1 cellular context compared by ENCODE assay signal in the genomic region with DNA sequence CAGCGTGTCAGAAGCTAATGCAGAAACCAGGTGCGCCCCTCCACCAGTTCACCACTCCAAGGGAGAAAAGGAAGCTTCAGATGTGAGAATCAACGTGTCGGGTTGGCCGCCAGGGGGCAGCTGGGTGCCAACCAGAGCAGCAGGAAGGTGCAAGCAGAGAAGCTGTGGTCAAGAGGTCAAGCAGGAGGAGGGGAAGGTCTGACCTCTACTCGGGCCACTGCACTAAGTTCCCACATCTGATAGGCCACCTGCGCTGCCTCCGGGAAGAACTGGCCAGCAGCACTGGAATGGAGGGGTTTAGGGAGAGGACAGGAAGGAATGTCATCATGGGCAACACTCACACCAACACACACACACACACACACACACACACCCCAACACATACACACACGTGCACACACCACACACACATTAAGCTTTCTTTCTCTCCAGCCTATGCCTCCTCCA.
TF ChIP-seq lines count a peak whose summit lies in the region.

No MANE protein-coding gene starts in this region.

TF ChIP-seq in K562, 482 proteins besides CTCF, POLR2A, EP300 and RAD21 (continued from another document and continues in another):
- TF ChIP-seq, protein P1, sequence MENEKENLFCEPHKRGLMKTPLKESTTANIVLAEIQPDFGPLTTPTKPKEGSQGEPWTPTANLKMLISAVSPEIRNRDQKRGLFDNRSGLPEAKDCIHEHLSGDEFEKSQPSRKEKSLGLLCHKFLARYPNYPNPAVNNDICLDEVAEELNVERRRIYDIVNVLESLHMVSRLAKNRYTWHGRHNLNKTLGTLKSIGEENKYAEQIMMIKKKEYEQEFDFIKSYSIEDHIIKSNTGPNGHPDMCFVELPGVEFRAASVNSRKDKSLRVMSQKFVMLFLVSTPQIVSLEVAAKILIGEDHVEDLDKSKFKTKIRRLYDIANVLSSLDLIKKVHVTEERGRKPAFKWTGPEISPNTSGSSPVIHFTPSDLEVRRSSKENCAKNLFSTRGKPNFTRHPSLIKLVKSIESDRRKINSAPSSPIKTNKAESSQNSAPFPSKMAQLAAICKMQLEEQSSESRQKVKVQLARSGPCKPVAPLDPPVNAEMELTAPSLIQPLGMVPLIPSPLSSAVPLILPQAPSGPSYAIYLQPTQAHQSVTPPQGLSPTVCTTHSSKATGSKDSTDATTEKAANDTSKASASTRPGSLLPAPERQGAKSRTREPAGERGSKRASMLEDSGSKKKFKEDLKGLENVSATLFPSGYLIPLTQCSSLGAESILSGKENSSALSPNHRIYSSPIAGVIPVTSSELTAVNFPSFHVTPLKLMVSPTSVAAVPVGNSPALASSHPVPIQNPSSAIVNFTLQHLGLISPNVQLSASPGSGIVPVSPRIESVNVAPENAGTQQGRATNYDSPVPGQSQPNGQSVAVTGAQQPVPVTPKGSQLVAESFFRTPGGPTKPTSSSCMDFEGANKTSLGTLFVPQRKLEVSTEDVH (IDR thresholded peaks at IDR 0.05; ENCODE audit: low read depth, partially characterized antibody), result peak; percentile 65
- TF ChIP-seq, protein P2, sequence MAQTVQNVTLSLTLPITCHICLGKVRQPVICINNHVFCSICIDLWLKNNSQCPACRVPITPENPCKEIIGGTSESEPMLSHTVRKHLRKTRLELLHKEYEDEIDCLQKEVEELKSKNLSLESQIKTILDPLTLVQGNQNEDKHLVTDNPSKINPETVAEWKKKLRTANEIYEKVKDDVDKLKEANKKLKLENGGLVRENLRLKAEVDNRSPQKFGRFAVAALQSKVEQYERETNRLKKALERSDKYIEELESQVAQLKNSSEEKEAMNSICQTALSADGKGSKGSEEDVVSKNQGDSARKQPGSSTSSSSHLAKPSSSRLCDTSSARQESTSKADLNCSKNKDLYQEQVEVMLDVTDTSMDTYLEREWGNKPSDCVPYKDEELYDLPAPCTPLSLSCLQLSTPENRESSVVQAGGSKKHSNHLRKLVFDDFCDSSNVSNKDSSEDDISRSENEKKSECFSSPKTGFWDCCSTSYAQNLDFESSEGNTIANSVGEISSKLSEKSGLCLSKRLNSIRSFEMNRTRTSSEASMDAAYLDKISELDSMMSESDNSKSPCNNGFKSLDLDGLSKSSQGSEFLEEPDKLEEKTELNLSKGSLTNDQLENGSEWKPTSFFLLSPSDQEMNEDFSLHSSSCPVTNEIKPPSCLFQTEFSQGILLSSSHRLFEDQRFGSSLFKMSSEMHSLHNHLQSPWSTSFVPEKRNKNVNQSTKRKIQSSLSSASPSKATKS (CRISPR knock-in tag; IDR thresholded peaks at IDR 0.05), result no peak
- TF ChIP-seq SETDB1 (IDR thresholded peaks at IDR 0.05; ENCODE audit: low read length), result peak; percentile 91
- TF ChIP-seq ZNF696 (CRISPR knock-in tag; conservative IDR thresholded peaks at IDR 0.05), result no peak
- no peak for TF ChIP-seq ZNF444 (CRISPR knock-in tag; IDR thresholded peaks at IDR 0.05)
- TF ChIP-seq FOXJ2 (tag; IDR thresholded peaks at IDR 0.05), result no peak
- TF ChIP-seq ZNF586 (CRISPR knock-in tag; conservative IDR thresholded peaks at IDR 0.05), result no peak
- no peak for TF ChIP-seq TAF15 (IDR thresholded peaks at IDR 0.05; ENCODE audit: low read depth, low read length)
- TF ChIP-seq, protein P3, sequence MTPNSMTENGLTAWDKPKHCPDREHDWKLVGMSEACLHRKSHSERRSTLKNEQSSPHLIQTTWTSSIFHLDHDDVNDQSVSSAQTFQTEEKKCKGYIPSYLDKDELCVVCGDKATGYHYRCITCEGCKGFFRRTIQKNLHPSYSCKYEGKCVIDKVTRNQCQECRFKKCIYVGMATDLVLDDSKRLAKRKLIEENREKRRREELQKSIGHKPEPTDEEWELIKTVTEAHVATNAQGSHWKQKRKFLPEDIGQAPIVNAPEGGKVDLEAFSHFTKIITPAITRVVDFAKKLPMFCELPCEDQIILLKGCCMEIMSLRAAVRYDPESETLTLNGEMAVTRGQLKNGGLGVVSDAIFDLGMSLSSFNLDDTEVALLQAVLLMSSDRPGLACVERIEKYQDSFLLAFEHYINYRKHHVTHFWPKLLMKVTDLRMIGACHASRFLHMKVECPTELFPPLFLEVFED (CRISPR knock-in tag; conservative IDR thresholded peaks at IDR 0.05), result 0 out of 2 replicates have a peak, but pooled peaks have one; percentile 76
- peak; percentile 41; the same call in 1 of the 2 replicates for TF ChIP-seq CBFA2T2 (conservative IDR thresholded peaks at IDR 0.05)
- TF ChIP-seq ZNF3 (CRISPR knock-in tag; IDR thresholded peaks at IDR 0.05), result no peak
- TF ChIP-seq ZNF347 (CRISPR knock-in tag; IDR thresholded peaks at IDR 0.05; ENCODE audit: low read depth), result no peak
- TF ChIP-seq TRIM28 (IDR thresholded peaks at IDR 0.05), result no peak; the same call in 1 of the 2 replicates
- TF ChIP-seq PURB (CRISPR knock-in tag; IDR thresholded peaks at IDR 0.05; ENCODE audit: low read depth), result no peak
- peak; percentile 89 for TF ChIP-seq HDGF (IDR thresholded peaks at IDR 0.05)
- no peak for TF ChIP-seq ZC3H11A (IDR thresholded peaks at IDR 0.05; ENCODE audit: low read depth, low read length)
- TF ChIP-seq, protein P4, sequence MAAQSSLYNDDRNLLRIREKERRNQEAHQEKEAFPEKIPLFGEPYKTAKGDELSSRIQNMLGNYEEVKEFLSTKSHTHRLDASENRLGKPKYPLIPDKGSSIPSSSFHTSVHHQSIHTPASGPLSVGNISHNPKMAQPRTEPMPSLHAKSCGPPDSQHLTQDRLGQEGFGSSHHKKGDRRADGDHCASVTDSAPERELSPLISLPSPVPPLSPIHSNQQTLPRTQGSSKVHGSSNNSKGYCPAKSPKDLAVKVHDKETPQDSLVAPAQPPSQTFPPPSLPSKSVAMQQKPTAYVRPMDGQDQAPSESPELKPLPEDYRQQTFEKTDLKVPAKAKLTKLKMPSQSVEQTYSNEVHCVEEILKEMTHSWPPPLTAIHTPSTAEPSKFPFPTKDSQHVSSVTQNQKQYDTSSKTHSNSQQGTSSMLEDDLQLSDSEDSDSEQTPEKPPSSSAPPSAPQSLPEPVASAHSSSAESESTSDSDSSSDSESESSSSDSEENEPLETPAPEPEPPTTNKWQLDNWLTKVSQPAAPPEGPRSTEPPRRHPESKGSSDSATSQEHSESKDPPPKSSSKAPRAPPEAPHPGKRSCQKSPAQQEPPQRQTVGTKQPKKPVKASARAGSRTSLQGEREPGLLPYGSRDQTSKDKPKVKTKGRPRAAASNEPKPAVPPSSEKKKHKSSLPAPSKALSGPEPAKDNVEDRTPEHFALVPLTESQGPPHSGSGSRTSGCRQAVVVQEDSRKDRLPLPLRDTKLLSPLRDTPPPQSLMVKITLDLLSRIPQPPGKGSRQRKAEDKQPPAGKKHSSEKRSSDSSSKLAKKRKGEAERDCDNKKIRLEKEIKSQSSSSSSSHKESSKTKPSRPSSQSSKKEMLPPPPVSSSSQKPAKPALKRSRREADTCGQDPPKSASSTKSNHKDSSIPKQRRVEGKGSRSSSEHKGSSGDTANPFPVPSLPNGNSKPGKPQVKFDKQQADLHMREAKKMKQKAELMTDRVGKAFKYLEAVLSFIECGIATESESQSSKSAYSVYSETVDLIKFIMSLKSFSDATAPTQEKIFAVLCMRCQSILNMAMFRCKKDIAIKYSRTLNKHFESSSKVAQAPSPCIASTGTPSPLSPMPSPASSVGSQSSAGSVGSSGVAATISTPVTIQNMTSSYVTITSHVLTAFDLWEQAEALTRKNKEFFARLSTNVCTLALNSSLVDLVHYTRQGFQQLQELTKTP (IDR thresholded peaks at IDR 0.05; ENCODE audit: low read depth in 1 of 2, partially characterized antibody in 2 of 2), result peak in 1 of 2 experiments; percentile 34
- TF ChIP-seq, protein P5, sequence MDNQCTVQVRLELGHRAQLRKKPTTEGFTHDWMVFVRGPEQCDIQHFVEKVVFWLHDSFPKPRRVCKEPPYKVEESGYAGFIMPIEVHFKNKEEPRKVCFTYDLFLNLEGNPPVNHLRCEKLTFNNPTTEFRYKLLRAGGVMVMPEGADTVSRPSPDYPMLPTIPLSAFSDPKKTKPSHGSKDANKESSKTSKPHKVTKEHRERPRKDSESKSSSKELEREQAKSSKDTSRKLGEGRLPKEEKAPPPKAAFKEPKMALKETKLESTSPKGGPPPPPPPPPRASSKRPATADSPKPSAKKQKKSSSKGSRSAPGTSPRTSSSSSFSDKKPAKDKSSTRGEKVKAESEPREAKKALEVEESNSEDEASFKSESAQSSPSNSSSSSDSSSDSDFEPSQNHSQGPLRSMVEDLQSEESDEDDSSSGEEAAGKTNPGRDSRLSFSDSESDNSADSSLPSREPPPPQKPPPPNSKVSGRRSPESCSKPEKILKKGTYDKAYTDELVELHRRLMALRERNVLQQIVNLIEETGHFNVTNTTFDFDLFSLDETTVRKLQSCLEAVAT (IDR thresholded peaks at IDR 0.05), result peak; percentile 78 to 96
- TF ChIP-seq, protein P6, sequence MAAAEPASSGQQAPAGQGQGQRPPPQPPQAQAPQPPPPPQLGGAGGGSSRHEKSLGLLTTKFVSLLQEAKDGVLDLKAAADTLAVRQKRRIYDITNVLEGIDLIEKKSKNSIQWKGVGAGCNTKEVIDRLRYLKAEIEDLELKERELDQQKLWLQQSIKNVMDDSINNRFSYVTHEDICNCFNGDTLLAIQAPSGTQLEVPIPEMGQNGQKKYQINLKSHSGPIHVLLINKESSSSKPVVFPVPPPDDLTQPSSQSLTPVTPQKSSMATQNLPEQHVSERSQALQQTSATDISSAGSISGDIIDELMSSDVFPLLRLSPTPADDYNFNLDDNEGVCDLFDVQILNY (CRISPR knock-in tag; IDR thresholded peaks at IDR 0.05), result no peak
- peak; percentile 54; the same call in 1 of the 2 replicates for TF ChIP-seq SP1 (CRISPR knock-in tag; IDR thresholded peaks at IDR 0.05)
- peak; percentile 63; the same call in 1 of the 2 replicates for TF ChIP-seq RNF2 (IDR thresholded peaks at IDR 0.05)
- TF ChIP-seq CHD2 (IDR thresholded peaks at IDR 0.05; ENCODE audit: low read depth, low read length), result no peak
- TF ChIP-seq FOSL1 (tag; conservative IDR thresholded peaks at IDR 0.05), result no peak
- no peak for TF ChIP-seq SRF (CRISPR knock-in tag; IDR thresholded peaks at IDR 0.05)
- no peak for TF ChIP-seq ILK (tag; IDR thresholded peaks at IDR 0.05; ENCODE audit: borderline replicate concordance, low read depth)
- 0 out of 2 replicates have a peak, but pooled peaks have one; percentile 25 for TF ChIP-seq KLF13 (tag; IDR thresholded peaks at IDR 0.05; ENCODE audit: borderline replicate concordance, low read depth)
- no peak for TF ChIP-seq TCF7 (IDR thresholded peaks at IDR 0.05; ENCODE audit: borderline replicate concordance)
- TF ChIP-seq, protein P7, sequence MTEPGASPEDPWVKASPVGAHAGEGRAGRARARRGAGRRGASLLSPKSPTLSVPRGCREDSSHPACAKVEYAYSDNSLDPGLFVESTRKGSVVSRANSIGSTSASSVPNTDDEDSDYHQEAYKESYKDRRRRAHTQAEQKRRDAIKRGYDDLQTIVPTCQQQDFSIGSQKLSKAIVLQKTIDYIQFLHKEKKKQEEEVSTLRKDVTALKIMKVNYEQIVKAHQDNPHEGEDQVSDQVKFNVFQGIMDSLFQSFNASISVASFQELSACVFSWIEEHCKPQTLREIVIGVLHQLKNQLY (CRISPR knock-in tag; conservative IDR thresholded peaks at IDR 0.05), result no peak
- TF ChIP-seq KAT2B (IDR thresholded peaks at IDR 0.05; ENCODE audit: low read depth, low read length), result no peak
- TF ChIP-seq FOXP1 (CRISPR knock-in tag; IDR thresholded peaks at IDR 0.05), result peak; percentile 57; the same call in 1 of the 2 replicates
- no peak for TF ChIP-seq HOXB6 (CRISPR knock-in tag; IDR thresholded peaks at IDR 0.05; ENCODE audit: borderline replicate concordance)
- TF ChIP-seq, protein P8, sequence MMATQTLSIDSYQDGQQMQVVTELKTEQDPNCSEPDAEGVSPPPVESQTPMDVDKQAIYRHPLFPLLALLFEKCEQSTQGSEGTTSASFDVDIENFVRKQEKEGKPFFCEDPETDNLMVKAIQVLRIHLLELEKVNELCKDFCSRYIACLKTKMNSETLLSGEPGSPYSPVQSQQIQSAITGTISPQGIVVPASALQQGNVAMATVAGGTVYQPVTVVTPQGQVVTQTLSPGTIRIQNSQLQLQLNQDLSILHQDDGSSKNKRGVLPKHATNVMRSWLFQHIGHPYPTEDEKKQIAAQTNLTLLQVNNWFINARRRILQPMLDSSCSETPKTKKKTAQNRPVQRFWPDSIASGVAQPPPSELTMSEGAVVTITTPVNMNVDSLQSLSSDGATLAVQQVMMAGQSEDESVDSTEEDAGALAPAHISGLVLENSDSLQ (IDR thresholded peaks at IDR 0.05), result no peak; the same call in 1 of the 2 replicates
- TF ChIP-seq TCF3 (CRISPR knock-in tag; IDR thresholded peaks at IDR 0.05), result peak; percentile 51
- no peak for TF ChIP-seq CSDE1 (IDR thresholded peaks at IDR 0.05)
- TF ChIP-seq ZNF232 (CRISPR knock-in tag; IDR thresholded peaks at IDR 0.05), result no peak
- TF ChIP-seq, protein P9, sequence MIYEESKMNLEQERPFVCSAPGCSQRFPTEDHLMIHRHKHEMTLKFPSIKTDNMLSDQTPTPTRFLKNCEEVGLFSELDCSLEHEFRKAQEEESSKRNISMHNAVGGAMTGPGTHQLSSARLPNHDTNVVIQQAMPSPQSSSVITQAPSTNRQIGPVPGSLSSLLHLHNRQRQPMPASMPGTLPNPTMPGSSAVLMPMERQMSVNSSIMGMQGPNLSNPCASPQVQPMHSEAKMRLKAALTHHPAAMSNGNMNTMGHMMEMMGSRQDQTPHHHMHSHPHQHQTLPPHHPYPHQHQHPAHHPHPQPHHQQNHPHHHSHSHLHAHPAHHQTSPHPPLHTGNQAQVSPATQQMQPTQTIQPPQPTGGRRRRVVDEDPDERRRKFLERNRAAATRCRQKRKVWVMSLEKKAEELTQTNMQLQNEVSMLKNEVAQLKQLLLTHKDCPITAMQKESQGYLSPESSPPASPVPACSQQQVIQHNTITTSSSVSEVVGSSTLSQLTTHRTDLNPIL (CRISPR knock-in tag; IDR thresholded peaks at IDR 0.05), result no peak
- peak; percentile 52; the same call in 1 of the 2 replicates for TF ChIP-seq ZKSCAN1 (IDR thresholded peaks at IDR 0.05; ENCODE audit: low read depth, low read length)
- no peak for TF ChIP-seq MCM3 (IDR thresholded peaks at IDR 0.05)
- TF ChIP-seq DIDO1 (tag; IDR thresholded peaks at IDR 0.05; ENCODE audit: low read depth), result 0 out of 2 replicates have a peak, but pooled peaks have one; percentile 39
- peak; percentile 15; the same call in 1 of the 2 replicates for TF ChIP-seq NFIC (IDR thresholded peaks at IDR 0.05)
- TF ChIP-seq TSC22D4 (tag; IDR thresholded peaks at IDR 0.05), result no peak
- no peak for TF ChIP-seq TCFL5 (CRISPR knock-in tag; conservative IDR thresholded peaks at IDR 0.05)
- no peak for TF ChIP-seq ZFP36 (IDR thresholded peaks at IDR 0.05; ENCODE audit: low read depth, low read length, partially characterized antibody)
